ENCODE assay signal across 8 cellular contexts in the genomic region with DNA sequence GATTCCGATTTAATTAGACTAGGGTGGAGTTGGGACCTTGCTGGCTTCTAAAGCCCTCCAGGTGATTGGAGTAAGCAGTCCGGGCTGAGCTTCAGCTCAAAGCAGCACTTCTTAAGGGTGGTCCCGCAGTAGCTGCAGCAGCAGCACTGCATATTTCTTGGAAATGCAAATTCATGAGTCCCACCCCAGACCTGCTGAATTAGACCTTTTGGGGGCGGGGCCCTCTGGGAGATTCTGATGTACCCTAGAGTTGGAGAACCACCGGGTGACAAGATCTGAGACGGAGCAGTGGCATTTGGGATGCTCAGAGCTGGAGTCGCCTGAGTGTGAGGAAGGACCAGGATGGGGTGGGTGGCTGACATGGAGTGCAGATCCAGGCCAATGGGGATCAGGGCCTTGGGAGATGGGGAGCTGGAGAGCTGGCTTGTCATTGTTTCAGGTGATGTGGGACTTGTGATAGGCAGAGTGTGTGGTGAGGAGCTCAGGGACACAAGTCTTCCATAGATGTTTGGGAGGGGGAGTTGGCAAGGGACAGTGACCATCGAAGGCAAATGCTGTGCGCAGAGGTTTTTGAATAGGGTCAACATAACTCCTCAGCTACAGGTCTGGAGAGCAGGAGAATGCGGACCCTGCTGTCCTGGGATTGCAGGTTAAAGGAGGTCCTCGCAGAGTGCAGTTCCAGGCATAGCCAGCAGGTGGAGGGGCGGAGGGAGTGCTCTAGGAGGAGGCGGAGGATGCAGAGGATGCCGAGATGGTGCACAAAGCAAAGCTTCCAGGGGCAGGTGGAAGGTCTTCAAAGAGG.
A peak's percentile ranks its signal among the peaks of the same experiment; 100 is the strongest.
DNase-seq lines count a peak whose midpoint lies in the region; ATAC-seq and TF ChIP-seq lines count a peak whose summit lies in the region.

No MANE protein-coding gene starts in this region.

- no peak overlapping the region for H2AFZ ChIP-seq in H9 (ENCODE audit: low read length)

- no CpG with 5 or more reads among the region's 14 CpGs for WGBS in H9 (ENCODE audit: extremely low coverage, insufficient read length, low lambda C conversion rate)

- peak; percentile 92 for TF ChIP-seq CTCF in GM06990 (IDR thresholded peaks at IDR 0.05; ENCODE audit: insufficient read depth, low read length, poor library complexity, severe bottlenecking)
- peak; percentile 83 for TF ChIP-seq CTCF in H9 (conservative IDR thresholded peaks at IDR 0.05)
- TF ChIP-seq CTCF in dorsolateral prefrontal cortex (IDR thresholded peaks at IDR 0.05 in 54 of 56, conservative IDR thresholded peaks at IDR 0.05 in 2 of 56; ENCODE audit: low read depth in 1 of 56, partially characterized antibody in 56 of 56): peak in 54 of 56 donors; percentile 37 to 74 (median 63)

- H3K36me3 ChIP-seq in GM06990 (ENCODE audit: control insufficient read depth, insufficient read depth, low read length): no peaks in the 10 kb centered on the region

- intact Hi-C loops in dorsolateral prefrontal cortex (cut with DNase I): loop anchor here (5.0 kb wide), 1 partner anchor 1206 kb away; no protein-coding TSS in a partner anchor

- DNase-seq in GM06990 (ENCODE audit: extremely low read depth, insufficient read length) (peak; percentile 30), H9 (peak; percentile 89), NCI-H1092 treated with DMSO at 0.1 percent for 48 hours (lab: John Stamatoyannopoulos, UW) (peak; percentile 20), dorsolateral prefrontal cortex (peak in 5 of 10 donors; percentile 20 to 66 (median 45)), memory B cell (ENCODE audit: low spot score in 2 of 2) (peak; percentile 72 to 78), kidney glomerular epithelial cell (lab: John Stamatoyannopoulos, UW) (no peak)
- DNase-seq in activated CD4-positive, alpha-beta T cell treated with anti-CD3 and anti-CD28 coated beads for 24 hours (ENCODE audit: low read depth in 2 of 2): peak; percentile 43 to 56
- peak; percentile 24 to 80 for DNase-seq in stimulated activated effector memory CD8-positive, alpha-beta T cell treated with anti-CD3 and anti-CD28 coated beads, Interleukin-12 subunit alpha, Interleukin-12 subunit beta, amount 100 ng/mL, for 72 hours (ENCODE audit: low spot score in 2 of 2)

- H3K4me3 Mint-ChIP-seq in H9 (peak overlapping the region in 1 of 2 experiments; percentile 34; a peak in 1 of 5 replicates), memory B cell (no peak overlapping the region)
- no peak overlapping the region for H3K4me3 Mint-ChIP-seq in stimulated activated effector memory CD8-positive, alpha-beta T cell treated with anti-CD3 and anti-CD28 coated beads, Interleukin-12 subunit alpha, Interleukin-12 subunit beta, amount 100 ng/mL, for 72 hours

- no peak overlapping the region for H4K5ac ChIP-seq in H9 (ENCODE audit: insufficient read length, low read depth, low read length)

- no peak overlapping the region for H3T11ph ChIP-seq in H9 (ENCODE audit: low read length)

- H3K27me3 ChIP-seq in GM06990 (replicated peaks; ENCODE audit: control insufficient read depth, insufficient read depth, low read length) (no peaks in the 10 kb centered on the region; the same call in none of the 2 replicates), H9 (ENCODE audit: insufficient read depth, low read length) (no peaks in the 10 kb centered on the region), dorsolateral prefrontal cortex (no peaks in the 10 kb centered on the region)

- H3K27me3 Mint-ChIP-seq in H9 (ENCODE audit: low read depth): peaks cover 1% of the 10 kb centered on the region
- H3K27me3 Mint-ChIP-seq in memory B cell: peaks cover 20% of the 10 kb centered on the region

- no peaks in the 10 kb centered on the region for H3K36me3 Mint-ChIP-seq in H9 (ENCODE audit: insufficient read depth in 1 of 3, low read depth in 3 of 3)
- no peaks in the 10 kb centered on the region for H3K36me3 Mint-ChIP-seq in memory B cell
- no peaks in the 10 kb centered on the region for H3K36me3 Mint-ChIP-seq in stimulated activated effector memory CD8-positive, alpha-beta T cell treated with anti-CD3 and anti-CD28 coated beads, Interleukin-12 subunit alpha, Interleukin-12 subunit beta, amount 100 ng/mL, for 72 hours

- no peaks in the 10 kb centered on the region for H3K23me2 ChIP-seq in H9 (ENCODE audit: insufficient read length, low read depth, low read length, poor library complexity, severe bottlenecking)

- no peak overlapping the region for H3K27ac ChIP-seq in H9 (ENCODE audit: insufficient read length, low read depth, low read length)
- no peak overlapping the region for H3K27ac ChIP-seq in dorsolateral prefrontal cortex

- no peak overlapping the region for H2BK12ac ChIP-seq in H9 (ENCODE audit: insufficient read length, low read depth, low read length)

- peak; percentile 78 for ATAC-seq in memory B cell (ENCODE audit: low read depth)
- ATAC-seq in stimulated activated effector memory CD8-positive, alpha-beta T cell treated with anti-CD3 and anti-CD28 coated beads, Interleukin-12 subunit alpha, Interleukin-12 subunit beta, amount 100 ng/mL, for 72 hours: peak; percentile 66

- H4K20me1 ChIP-seq in H9 (ENCODE audit: control insufficient read depth, insufficient read depth, insufficient read length): no peaks in the 10 kb centered on the region

- no peak overlapping the region for H3K23ac ChIP-seq in H9 (ENCODE audit: insufficient read length, low read depth, low read length)

- no peaks in the 10 kb centered on the region for H3K79me2 ChIP-seq in H9 (ENCODE audit: insufficient read depth, low read length)

- H3K4ac ChIP-seq in H9 (ENCODE audit: low read depth, low read length): no peak overlapping the region

- H2BK120ac ChIP-seq in H9 (ENCODE audit: low read depth, low read length, poor library complexity, severe bottlenecking): no peak overlapping the region

- no peak overlapping the region for H3K4me2 ChIP-seq in H9 (ENCODE audit: insufficient read depth, insufficient read length, low read length)

- no peak overlapping the region for H3K56ac ChIP-seq in H9 (ENCODE audit: insufficient read length, low read depth, low read length)

- no peaks in the 10 kb centered on the region for H3K4me1 ChIP-seq in H9 (ENCODE audit: insufficient read depth, low read length)

- no peaks in the 10 kb centered on the region for H3K9me3 ChIP-seq in H9 (ENCODE audit: control insufficient read depth, low read depth, low read length)

- H3K18ac ChIP-seq in H9 (ENCODE audit: insufficient read length, low read depth, low read length): no peak overlapping the region

- H4K8ac ChIP-seq in H9 (replicated peaks; ENCODE audit: insufficient read length, low read depth, low read length): no peak overlapping the region

- H3K9ac ChIP-seq in H9 (ENCODE audit: extremely low read depth, insufficient read length, low read length): no peak overlapping the region

- H3K4me1 Mint-ChIP-seq in H9 (peaks cover 5 to 8% of the 10 kb centered on the region in 2 experiments), memory B cell (peaks cover 3% of the 10 kb centered on the region)
- peaks cover 6% of the 10 kb centered on the region for H3K4me1 Mint-ChIP-seq in stimulated activated effector memory CD8-positive, alpha-beta T cell treated with anti-CD3 and anti-CD28 coated beads, Interleukin-12 subunit alpha, Interleukin-12 subunit beta, amount 100 ng/mL, for 72 hours

- H3K4me3 ChIP-seq in GM06990 (replicated peaks; ENCODE audit: low read depth, low read length) (no peak overlapping the region), dorsolateral prefrontal cortex (no peak overlapping the region)

- no peaks in the 10 kb centered on the region for H3K79me1 ChIP-seq in H9 (ENCODE audit: insufficient read depth, low read depth, low read length, poor library complexity, severe bottlenecking)

- H3K27ac Mint-ChIP-seq in H9 (no peak overlapping the region), memory B cell (no peak overlapping the region)
- peak overlapping the region; percentile 27 for H3K27ac Mint-ChIP-seq in stimulated activated effector memory CD8-positive, alpha-beta T cell treated with anti-CD3 and anti-CD28 coated beads, Interleukin-12 subunit alpha, Interleukin-12 subunit beta, amount 100 ng/mL, for 72 hours

- no peak overlapping the region for H4K91ac ChIP-seq in H9 (ENCODE audit: insufficient read length, low read depth, low read length)

- H2BK20ac ChIP-seq in H9 (ENCODE audit: low read depth, low read length, poor library complexity, severe bottlenecking): no peak overlapping the region

- H2BK15ac ChIP-seq in H9 (ENCODE audit: low read depth, low read length): no peak overlapping the region

- H3K14ac ChIP-seq in H9 (ENCODE audit: insufficient read depth, low read length): no peak overlapping the region

- no peak overlapping the region for H2AK5ac ChIP-seq in H9 (ENCODE audit: insufficient read length, low read length)

- no peak overlapping the region for H2BK5ac ChIP-seq in H9 (ENCODE audit: insufficient read length, low read length)

- H3K9me3 Mint-ChIP-seq in H9 (no peaks in the 10 kb centered on the region; a peak in 2 of 5 replicates), memory B cell (no peaks in the 10 kb centered on the region)
- H3K9me3 Mint-ChIP-seq in stimulated activated effector memory CD8-positive, alpha-beta T cell treated with anti-CD3 and anti-CD28 coated beads, Interleukin-12 subunit alpha, Interleukin-12 subunit beta, amount 100 ng/mL, for 72 hours: no peaks in the 10 kb centered on the region
